In genomic region chr1:45518910-45519309, GRCh38 we compare ENCODE assay signal across 9 cellular contexts. TPM values are rescaled to one million over a fixed set of nuclear protein-coding genes. Genes with fewer than 3 reads are reported as not detected.
DNase-seq lines count a peak whose midpoint lies in the region; ATAC-seq and TF ChIP-seq lines count a peak whose summit lies in the region.
"Had no signal": no experiment of that assay in that cellular context is flagged by ENCODE, and none has a peak within 500 bp of the region (broad histone marks: within the 10 kb centered on the region; RNA-seq: fewer than 3 reads in every experiment).

No MANE protein-coding gene starts in this region.

- H3K4me3 Mint-ChIP-seq in Calu3 (ENCODE audit: low read depth, unreplicated experiment): peak overlapping the region; percentile 84
- H3K4me3 Mint-ChIP-seq in natural killer cell treated with Interleukin-12 subunit alpha and Interleukin-12 subunit beta and Interleukin-15 and Interleukin-18, amount 100 ng/mL, for 72 hours: peak overlapping the region; percentile 40

- no peak for TF ChIP-seq CTCF in Calu3 (IDR thresholded peaks at IDR 0.05; ENCODE audit: unreplicated experiment)

- intact Hi-C loops in Calu3 (cut with micrococcal nuclease; ENCODE audit: unreplicated experiment): no loop called here

- no peak for DNase-seq in Calu3
- DNase-seq in NCI-H2171 treated with DMSO at 0.1 percent for 48 hours (lab: John Stamatoyannopoulos, UW): peak; percentile 77
- DNase-seq in cerebellar cortex (ENCODE audit: low spot score): peak; percentile 90
- no peak for DNase-seq in natural killer cell treated with Interleukin-12 subunit alpha and Interleukin-12 subunit beta and Interleukin-15 and Interleukin-18, amount 100 ng/mL, for 72 hours (ENCODE audit: low spot score)
- DNase-seq in NOMO-1 (lab: John Stamatoyannopoulos, UW; ENCODE audit: unreplicated experiment in 2 of 2): no peak
- DNase-seq: activated effector memory CD4-positive, alpha-beta T cell treated with anti-CD3 and anti-CD28 coated beads, Interleukin-2, amount 50 U/mL, for 16 hours had no signal

- peaks cover 65% of the 10 kb centered on the region for H3K4me1 Mint-ChIP-seq in Calu3 (ENCODE audit: low read depth, unreplicated experiment)
- peaks cover 31 to 32% of the 10 kb centered on the region in 2 donors for H3K4me1 Mint-ChIP-seq in natural killer cell treated with Interleukin-12 subunit alpha and Interleukin-12 subunit beta and Interleukin-15 and Interleukin-18, amount 100 ng/mL, for 72 hours (ENCODE audit: low read depth in 2 of 2)

- no peak overlapping the region for H3K27ac Mint-ChIP-seq in Calu3 (ENCODE audit: unreplicated experiment)
- peak overlapping the region in 1 of 2 donors; percentile 93 for H3K27ac Mint-ChIP-seq in natural killer cell treated with Interleukin-12 subunit alpha and Interleukin-12 subunit beta and Interleukin-15 and Interleukin-18, amount 100 ng/mL, for 72 hours

- no peak for ATAC-seq in natural killer cell treated with Interleukin-12 subunit alpha and Interleukin-12 subunit beta and Interleukin-15 and Interleukin-18, amount 100 ng/mL, for 72 hours
- no peak for ATAC-seq in HG03439 (IDR thresholded peaks at IDR 0.05; ENCODE audit: unreplicated experiment)
- ATAC-seq in HG03108 (IDR thresholded peaks at IDR 0.05; ENCODE audit: unreplicated experiment): no peak
- no peak for ATAC-seq in GM18498 (IDR thresholded peaks at IDR 0.05; ENCODE audit: unreplicated experiment)

- CTCF ChIA-PET in Calu3 (lab: Charles Lee): interaction anchor here (0.9 to 1.1 kb wide), 2 partner anchors 28 to 50 kb away, joined by 3 read pairs; partner anchors contain the start of gene TESK2

- no peaks in the 10 kb centered on the region for H3K9me3 Mint-ChIP-seq in Calu3 (ENCODE audit: low read depth, unreplicated experiment)
- H3K9me3 Mint-ChIP-seq in natural killer cell treated with Interleukin-12 subunit alpha and Interleukin-12 subunit beta and Interleukin-15 and Interleukin-18, amount 100 ng/mL, for 72 hours: no peaks in the 10 kb centered on the region

- no peaks in the 10 kb centered on the region for H3K27me3 Mint-ChIP-seq in Calu3 (ENCODE audit: unreplicated experiment)
- H3K27me3 Mint-ChIP-seq in natural killer cell treated with Interleukin-12 subunit alpha and Interleukin-12 subunit beta and Interleukin-15 and Interleukin-18, amount 100 ng/mL, for 72 hours: peaks cover 0 to 2% of the 10 kb centered on the region in 2 donors

- BruUV-seq in Calu3 (replicated peaks; lab: Mats Ljungman, UMichigan): TSS peak; percentile 12

- peaks cover 92% of the 10 kb centered on the region for H3K36me3 Mint-ChIP-seq in Calu3 (ENCODE audit: insufficient read depth, unreplicated experiment)
- peaks cover 20% of the 10 kb centered on the region for H3K36me3 Mint-ChIP-seq in natural killer cell treated with Interleukin-12 subunit alpha and Interleukin-12 subunit beta and Interleukin-15 and Interleukin-18, amount 100 ng/mL, for 72 hours

RNA-seq across cellular contexts. Expression of gene PRDX1, which starts 2.8 kb away (rescaled TPM):
- total RNA-seq in Calu3 (2022): 686 and 744 TPM in 2 replicates
- total RNA-seq in natural killer cell treated with Interleukin-12 subunit alpha and Interleukin-12 subunit beta and Interleukin-15 and Interleukin-18, amount 100 ng/mL, for 72 hours: 100 to 1,000 TPM; 246 to 396 TPM

RNA-seq across cellular contexts. Expression of gene MMACHC, which starts 18.8 kb away (rescaled TPM):
- total RNA-seq in Calu3 (2022): 13.6 and 15.5 TPM in 2 replicates
- 1 to 10 TPM; 3.8 to 5.6 TPM for total RNA-seq in natural killer cell treated with Interleukin-12 subunit alpha and Interleukin-12 subunit beta and Interleukin-15 and Interleukin-18, amount 100 ng/mL, for 72 hours

RNA-seq across cellular contexts. Expression of gene CCDC163, which starts 19.0 kb away (rescaled TPM):
- 4.9 and 6.0 TPM in 2 replicates for total RNA-seq in Calu3 (2022)
- total RNA-seq in natural killer cell treated with Interleukin-12 subunit alpha and Interleukin-12 subunit beta and Interleukin-15 and Interleukin-18, amount 100 ng/mL, for 72 hours: 1 to 10 TPM; 2.4 to 8.4 TPM

RNA-seq across cellular contexts. Expression of gene TESK2, which starts 27.9 kb away (rescaled TPM):
- 1.8 and 2.3 TPM in 2 replicates for total RNA-seq in Calu3 (2022)
- 1 to 10 TPM; 2.4 to 4.0 TPM for total RNA-seq in natural killer cell treated with Interleukin-12 subunit alpha and Interleukin-12 subunit beta and Interleukin-15 and Interleukin-18, amount 100 ng/mL, for 72 hours

RNA-seq across cellular contexts. Expression of gene AKR1A1, which starts 31.7 kb away (rescaled TPM):
- total RNA-seq in Calu3 (2022): 111 and 119 TPM in 2 replicates
- 100 to 1,000 TPM; 137 to 181 TPM for total RNA-seq in natural killer cell treated with Interleukin-12 subunit alpha and Interleukin-12 subunit beta and Interleukin-15 and Interleukin-18, amount 100 ng/mL, for 72 hours

Comparison
In these comparisons a context has a peak if more than half of its experiments do, and no peak if none do; other contexts are left out.
1. DNase-seq: peak in NCI-H2171 treated with DMSO at 0.1 percent for 48 hours (single experiment) and cerebellar cortex (single experiment); none in Calu3 (single experiment), natural killer cell treated with Interleukin-12 subunit alpha and Interleukin-12 subunit beta and Interleukin-15 and Interleukin-18, amount 100 ng/mL, for 72 hours (single experiment) and NOMO-1 (0 of 2).